Comparison of ENCODE assay signal across 1 cellular context in genomic region chr20:32079655-32080109, GRCh38.
TF ChIP-seq lines count a peak whose summit lies in the region.

No MANE protein-coding gene starts in this region.

TF ChIP-seq in HepG2, 621 proteins besides CTCF, POLR2A, EP300 and RAD21 (continued from another document and continues in another):
- no peak for TF ChIP-seq ZBTB10 (CRISPR knock-in tag; IDR thresholded peaks at IDR 0.05; ENCODE audit: borderline replicate concordance)
- peak; percentile 62 for TF ChIP-seq XRCC5 (optimal IDR thresholded peaks at IDR 0.05; ENCODE audit: low read length)
- 0 out of 2 replicates have a peak, but pooled peaks have one; percentile 43 for TF ChIP-seq ZNF280D (CRISPR knock-in tag; IDR thresholded peaks at IDR 0.05)
- TF ChIP-seq SAP130 (CRISPR knock-in tag; IDR thresholded peaks at IDR 0.05; ENCODE audit: low read depth), result peak; percentile 72
- TF ChIP-seq ZNF232 (CRISPR knock-in tag; IDR thresholded peaks at IDR 0.05; ENCODE audit: borderline replicate concordance), result peak; percentile 41; the same call in 1 of the 2 replicates
- TF ChIP-seq PREB (CRISPR knock-in tag; IDR thresholded peaks at IDR 0.05), result 0 out of 2 replicates have a peak, but pooled peaks have one; percentile 84
- TF ChIP-seq ELK4 (CRISPR knock-in tag; IDR thresholded peaks at IDR 0.05; ENCODE audit: borderline replicate concordance), result peak; percentile 82; the same call in 1 of the 2 replicates
- 0 out of 2 replicates have a peak, but pooled peaks have one; percentile 42 for TF ChIP-seq HOMEZ (CRISPR knock-in tag; IDR thresholded peaks at IDR 0.05; ENCODE audit: low read depth)
- peak; percentile 94 for TF ChIP-seq ETV5 (CRISPR knock-in tag; IDR thresholded peaks at IDR 0.05; ENCODE audit: borderline replicate concordance)
- TF ChIP-seq NFIB (CRISPR knock-in tag; IDR thresholded peaks at IDR 0.05; ENCODE audit: borderline replicate concordance), result no peak
- TF ChIP-seq CENPT (CRISPR knock-in tag; IDR thresholded peaks at IDR 0.05; ENCODE audit: low read depth), result no peak
- no peak for TF ChIP-seq AGO1 (IDR thresholded peaks at IDR 0.05; ENCODE audit: low read depth, low read length, poor library complexity, severe bottlenecking)
- TF ChIP-seq MIXL1 (CRISPR knock-in tag; IDR thresholded peaks at IDR 0.05), result 0 out of 2 replicates have a peak, but pooled peaks have one; percentile 8
- TF ChIP-seq ZNF326 (CRISPR knock-in tag; IDR thresholded peaks at IDR 0.05; ENCODE audit: borderline replicate concordance), result no peak
- no peak for TF ChIP-seq FIP1L1 (IDR thresholded peaks at IDR 0.05; ENCODE audit: borderline replicate concordance, insufficient read depth, low read depth, low read length)
- no peak for TF ChIP-seq DNMT1 (CRISPR knock-in tag; IDR thresholded peaks at IDR 0.05)
- no peak for TF ChIP-seq ZNF883 (CRISPR knock-in tag; IDR thresholded peaks at IDR 0.05; ENCODE audit: not compliant biosample characterization)
- TF ChIP-seq ZNF33B (CRISPR knock-in tag; IDR thresholded peaks at IDR 0.05), result 0 out of 2 replicates have a peak, but pooled peaks have one; percentile 70
- TF ChIP-seq STAT6 (CRISPR knock-in tag; IDR thresholded peaks at IDR 0.05; ENCODE audit: borderline replicate concordance), result no peak
- no peak for TF ChIP-seq GMEB1 (CRISPR knock-in tag; IDR thresholded peaks at IDR 0.05; ENCODE audit: borderline replicate concordance)
- TF ChIP-seq ZNF282 (IDR thresholded peaks at IDR 0.05; ENCODE audit: partially characterized antibody), result no peak
- no peak for TF ChIP-seq RFX5 (IDR thresholded peaks at IDR 0.05; ENCODE audit: low read depth, low read length)
- 0 out of 2 replicates have a peak, but pooled peaks have one; percentile 33 for TF ChIP-seq ZNF746 (CRISPR knock-in tag; IDR thresholded peaks at IDR 0.05)
- TF ChIP-seq STAG1 (CRISPR knock-in tag; IDR thresholded peaks at IDR 0.05), result peak; percentile 41
- TF ChIP-seq ZFP37 (CRISPR knock-in tag; IDR thresholded peaks at IDR 0.05; ENCODE audit: borderline replicate concordance), result no peak
- peak; percentile 63 for TF ChIP-seq PHF21A (CRISPR knock-in tag; IDR thresholded peaks at IDR 0.05)
- no peak for TF ChIP-seq IRF2 (CRISPR knock-in tag; IDR thresholded peaks at IDR 0.05)
- peak; percentile 61; the same call in 1 of the 2 replicates for TF ChIP-seq PITX1 (CRISPR knock-in tag; IDR thresholded peaks at IDR 0.05)
- peak; percentile 86; the same call in 1 of the 2 replicates for TF ChIP-seq ZNF788 (CRISPR knock-in tag; IDR thresholded peaks at IDR 0.05; ENCODE audit: borderline replicate concordance)
- TF ChIP-seq ELF1 (CRISPR knock-in tag; IDR thresholded peaks at IDR 0.05), result peak; percentile 72
- TF ChIP-seq NR2F2 (IDR thresholded peaks at IDR 0.05; ENCODE audit: borderline replicate concordance, low read depth), result no peak
- no peak for TF ChIP-seq PAF1 (CRISPR knock-in tag; IDR thresholded peaks at IDR 0.05)
- TF ChIP-seq FOXK1 (CRISPR knock-in tag; IDR thresholded peaks at IDR 0.05; ENCODE audit: borderline replicate concordance, low read depth), result peak; percentile 39; the same call in 1 of the 2 replicates
- TF ChIP-seq POGZ (CRISPR knock-in tag; IDR thresholded peaks at IDR 0.05), result peak; percentile 70
- no peak for TF ChIP-seq ATF5 (CRISPR knock-in tag; IDR thresholded peaks at IDR 0.05; ENCODE audit: low read depth)
- no peak for TF ChIP-seq PAXIP1 (CRISPR knock-in tag; conservative IDR thresholded peaks at IDR 0.05)
- TF ChIP-seq HDAC1 (CRISPR knock-in tag; IDR thresholded peaks at IDR 0.05), result peak; percentile 50; the same call in 1 of the 2 replicates
- peak; percentile 37; the same call in 1 of the 2 replicates for TF ChIP-seq ZNF451 (CRISPR knock-in tag; IDR thresholded peaks at IDR 0.05)
- TF ChIP-seq ZFP36 (IDR thresholded peaks at IDR 0.05; ENCODE audit: borderline replicate concordance, low read depth, low read length, partially characterized antibody), result no peak
- TF ChIP-seq SMAD9 (CRISPR knock-in tag; IDR thresholded peaks at IDR 0.05), result no peak
